In genomic region chr7:158270856-158271413, GRCh38 we compare ENCODE assay signal across 18 cellular contexts.
A peak's percentile ranks its signal among the peaks of the same experiment; 100 is the strongest.
DNase-seq lines count a peak whose midpoint lies in the region; ATAC-seq and TF ChIP-seq lines count a peak whose summit lies in the region.
"Had no signal": no experiment of that assay in that cellular context is flagged by ENCODE, and none has a peak within 500 bp of the region (broad histone marks: within the 10 kb centered on the region; RNA-seq: fewer than 3 reads in every experiment).

No MANE protein-coding gene starts in this region.

- no peak overlapping the region for H3K27ac Mint-ChIP-seq in immature natural killer cell
- H3K27ac Mint-ChIP-seq: CD8-positive, alpha-beta T cell had no signal

- peaks cover 0 to 2% (median 0%) of the 10 kb centered on the region in 3 donors for H3K27me3 Mint-ChIP-seq in immature natural killer cell (ENCODE audit: low read depth in 3 of 3)

- no peaks in the 10 kb centered on the region for H3K36me3 Mint-ChIP-seq in immature natural killer cell
- H3K36me3 Mint-ChIP-seq: CD8-positive, alpha-beta T cell had no signal

- peaks cover 0 to 3% (median 0%) of the 10 kb centered on the region in 6 donors for H3K9me3 Mint-ChIP-seq in immature natural killer cell
- H3K9me3 Mint-ChIP-seq: CD8-positive, alpha-beta T cell had no signal

- TF ChIP-seq CTCF in RWPE2 (IDR thresholded peaks at IDR 0.05; ENCODE audit: poor library complexity, severe bottlenecking): no peak
- no peak for TF ChIP-seq CTCF in osteoblast (IDR thresholded peaks at IDR 0.05; ENCODE audit: extremely low read depth, low read depth, low read length)
- no peak for TF ChIP-seq CTCF in suprapubic skin (IDR thresholded peaks at IDR 0.05)

- no peaks in the 10 kb centered on the region for H3K27me3 ChIP-seq in RWPE2 (ENCODE audit: insufficient read depth, poor library complexity, severe bottlenecking)
- H3K27me3 ChIP-seq in osteoblast (ENCODE audit: insufficient read depth, low read length): no peaks in the 10 kb centered on the region
- H3K27me3 ChIP-seq in suprapubic skin: peaks cover 4% of the 10 kb centered on the region
- H3K27me3 ChIP-seq: BLaER1 treated with 17β-estradiol and CSF1 and Interleukin-3, amounts not matched to agents 10 nM and 100 nM had no signal

- H4K20me1 ChIP-seq in osteoblast (ENCODE audit: insufficient read depth, low read length): no peaks in the 10 kb centered on the region

- WGBS in suprapubic skin: 92% methylated on average over 6 of the region's 9 CpGs

- no peak overlapping the region for H3K27ac ChIP-seq in RWPE2 (ENCODE audit: poor library complexity, severe bottlenecking)
- no peak overlapping the region for H3K27ac ChIP-seq in osteoblast (ENCODE audit: low read depth, low read length)
- no peak overlapping the region for H3K27ac ChIP-seq in suprapubic skin
- H3K27ac ChIP-seq: 22Rv1; BLaER1 treated with 17β-estradiol and CSF1 and Interleukin-3, amounts not matched to agents 10 nM and 100 nM had no signal

- no peaks in the 10 kb centered on the region for H3K79me2 ChIP-seq in osteoblast (ENCODE audit: insufficient read depth, low read length)

- ATAC-seq in RWPE2 (ENCODE audit: low read depth): no peak
- ATAC-seq in GM18867 (IDR thresholded peaks at IDR 0.05; ENCODE audit: unreplicated experiment): no peak
- ATAC-seq: CD8-positive, alpha-beta T cell had no signal

- no peak for TF ChIP-seq POLR2A in suprapubic skin (IDR thresholded peaks at IDR 0.05)

- no peaks in the 10 kb centered on the region for H3K4me1 ChIP-seq in RWPE2 (ENCODE audit: insufficient read depth, poor library complexity, severe bottlenecking)
- no peaks in the 10 kb centered on the region for H3K4me1 ChIP-seq in osteoblast (ENCODE audit: insufficient read depth, low read length)
- H3K4me1 ChIP-seq in suprapubic skin: peaks cover 7% of the 10 kb centered on the region

- H3K4me3 ChIP-seq in RWPE2 (ENCODE audit: severe bottlenecking) (no peak overlapping the region), osteoblast (ENCODE audit: insufficient read depth, low read length) (no peak overlapping the region), suprapubic skin (no peak overlapping the region)
- H3K4me3 ChIP-seq: BLaER1 treated with 17β-estradiol and CSF1 and Interleukin-3, amounts not matched to agents 10 nM and 100 nM; MG63 had no signal

- no peak for TF ChIP-seq EP300 in suprapubic skin (IDR thresholded peaks at IDR 0.05)

- H3K4me3 Mint-ChIP-seq in immature natural killer cell: no peak overlapping the region
- H3K4me3 Mint-ChIP-seq: CD8-positive, alpha-beta T cell had no signal

- H3K4me1 Mint-ChIP-seq in immature natural killer cell: no peaks in the 10 kb centered on the region

- H3K4me2 ChIP-seq in osteoblast (ENCODE audit: insufficient read depth, low read length): no peak overlapping the region
- H3K4me2 ChIP-seq: BLaER1 treated with 17β-estradiol and CSF1 and Interleukin-3, amounts not matched to agents 10 nM and 100 nM had no signal

- peak; percentile 45 for DNase-seq in activated effector memory CD4-positive, alpha-beta T cell treated with anti-CD3 and anti-CD28 coated beads, Interleukin-2, amount 50 U/mL, for 16 hours
- DNase-seq in activated effector memory CD4-positive, alpha-beta T cell treated with Interleukin-2 at 50 U/mL for 16 hours: no peak
- DNase-seq in RWPE2 (ENCODE audit: low spot score) (peak; percentile 29), osteoblast (ENCODE audit: insufficient read length, low spot score, missing footprints) (peak; percentile 55), suprapubic skin (ENCODE audit: low spot score in 2 of 2) (peak; percentile 38 to 48), mucosa of gallbladder (ENCODE audit: low spot score) (no peak), immature natural killer cell (no peak)
- DNase-seq: CD8-positive, alpha-beta T cell; NCI-H1417; NCI-H1694 treated with DMSO at 0.1 percent for 48 hours; NCI-H2081 treated with DMSO at 0.1 percent for 48 hours; NCI-H2171 treated with DMSO at 0.1 percent for 48 hours; NCI-H524 treated with DMSO at 0.1 percent for 48 hours; NCI-H82 had no signal

- H3K36me3 ChIP-seq in RWPE2 (ENCODE audit: low read depth) (no peaks in the 10 kb centered on the region), osteoblast (ENCODE audit: insufficient read depth, low read length) (no peaks in the 10 kb centered on the region), suprapubic skin (no peaks in the 10 kb centered on the region)
- H3K36me3 ChIP-seq: BLaER1 treated with 17β-estradiol and CSF1 and Interleukin-3, amounts not matched to agents 10 nM and 100 nM; MG63 had no signal

- H3K9me3 ChIP-seq in RWPE2 (ENCODE audit: severe bottlenecking) (no peaks in the 10 kb centered on the region), osteoblast (ENCODE audit: low read depth, low read length) (no peaks in the 10 kb centered on the region), suprapubic skin (no peaks in the 10 kb centered on the region)
- H3K9me3 ChIP-seq: MG63 had no signal

- H2AFZ ChIP-seq in osteoblast (ENCODE audit: low read length): no peak overlapping the region

Comparison
In these comparisons a context has a peak if more than half of its experiments do, and no peak if none do; other contexts are left out.
1. DNase-seq: peak in activated effector memory CD4-positive, alpha-beta T cell treated with anti-CD3 and anti-CD28 coated beads, Interleukin-2, amount 50 U/mL, for 16 hours (single experiment), RWPE2 (single experiment), osteoblast (single experiment) and suprapubic skin (2 of 2); none in activated effector memory CD4-positive, alpha-beta T cell treated with Interleukin-2 at 50 U/mL for 16 hours (single experiment), mucosa of gallbladder (single experiment) and immature natural killer cell (0 of 3).